ENCODE assay signal across 13 cellular contexts in genomic region chr1:212254853-212255363, GRCh38. TPM values are rescaled to one million over a fixed set of nuclear protein-coding genes. Genes with fewer than 3 reads are reported as not detected.
A peak's percentile ranks its signal among the peaks of the same experiment; 100 is the strongest.
DNase-seq lines count a peak whose midpoint lies in the region; ATAC-seq, FAIRE-seq and TF ChIP-seq lines count a peak whose summit lies in the region.
"Had no signal": no experiment of that assay in that cellular context is flagged by ENCODE, and none has a peak within 500 bp of the region (broad histone marks: within the 10 kb centered on the region; RNA-seq: fewer than 3 reads in every experiment).

No MANE protein-coding gene starts in this region.

- FAIRE-seq in HepG2 (lab: Jason Lieb, UNC) = peak; percentile 99
- FAIRE-seq: endothelial cell of umbilical vein, HTR-8/SVneo had no signal

- H3K9ac ChIP-seq in HepG2 (ENCODE audit: insufficient read depth, low read depth, low read length) = peak overlapping the region; percentile 68; the same call in 1 of the 2 replicates

- H3K36me3 ChIP-seq in breast epithelium (no peaks in the 10 kb centered on the region), HepG2 (replicated peaks in 1 of 2; ENCODE audit: control insufficient read depth in 1 of 2, insufficient read depth in 2 of 2, low read length in 2 of 2) (no peaks in the 10 kb centered on the region), upper lobe of left lung (no peaks in the 10 kb centered on the region), tibial artery (no peaks in the 10 kb centered on the region)
- H3K36me3 ChIP-seq: brain microvascular endothelial cell had no signal

- no peaks in the 10 kb centered on the region for H3K9me3 ChIP-seq in breast epithelium
- no peaks in the 10 kb centered on the region for H3K9me3 ChIP-seq in HepG2 (ENCODE audit: low read length)
- no peaks in the 10 kb centered on the region for H3K9me3 ChIP-seq in upper lobe of left lung
- H3K9me3 ChIP-seq in tibial artery = no peaks in the 10 kb centered on the region

- H3K27me3 ChIP-seq in breast epithelium (no peaks in the 10 kb centered on the region), HepG2 (ENCODE audit: control insufficient read depth in 1 of 2, insufficient read depth in 2 of 2, low read length in 2 of 2) (0 out of 5 replicates have a peak, but pooled peaks cover 0 to 2% of the 10 kb centered on the region in 2 experiments), upper lobe of left lung (no peaks in the 10 kb centered on the region), tibial artery (no peaks in the 10 kb centered on the region)
- H3K27me3 ChIP-seq: brain microvascular endothelial cell had no signal

- in situ Hi-C loops in HepG2 (cut with HindIII; ENCODE audit: extremely low pct_ligation_motif_present, low pct_unique_long_range_greater_than_20kb) = no loop called here

- peaks cover 12% of the 10 kb centered on the region for H3K27me3 Mint-ChIP-seq in MCF 10A (ENCODE audit: insufficient read depth, unreplicated experiment)
- peaks cover 1% of the 10 kb centered on the region for H3K27me3 Mint-ChIP-seq in activated CD4-positive, alpha-beta memory T cell treated with anti-CD3 and anti-CD28 coated beads, Interleukin-2, amount 10 ng/mL, durations not matched to agents 7 days and 5 days

- H3K4me1 ChIP-seq in breast epithelium (no peaks in the 10 kb centered on the region), HepG2 (ENCODE audit: insufficient read depth, low read length) (peaks cover 74% of the 10 kb centered on the region), upper lobe of left lung (peaks cover 8 to 26% (median 15%) of the 10 kb centered on the region in 4 donors), tibial artery (no peaks in the 10 kb centered on the region)

- TF ChIP-seq POLR2A in breast epithelium (IDR thresholded peaks at IDR 0.05) (no peak), HepG2 (IDR thresholded peaks at IDR 0.05; ENCODE audit: insufficient read depth in 1 of 2, low read depth in 2 of 2, low read length in 2 of 2) (no peak), upper lobe of left lung (IDR thresholded peaks at IDR 0.05) (no peak)

- POLR2A ChIA-PET in MCF 10A (lab: Yijun Ruan, JAX) = interaction anchor here (0.9 to 2.6 kb wide), 4 partner anchors 18 to 32 kb away, joined by 3 to 18 read pairs (median 6); no protein-coding TSS in a partner anchor
- POLR2A ChIA-PET in activated CD4-positive, alpha-beta memory T cell treated with anti-CD3 and anti-CD28 coated beads, Interleukin-2, amount 10 ng/mL, durations not matched to agents 7 days and 5 days (lab: Charles Lee) = interaction anchor here (1.1 to 5.6 kb wide), 8 partner anchors 12 to 219 kb away, joined by 3 to 101 read pairs (median 9); partner anchors contain the start of genes DTL, INTS7 and PPP2R5A
- POLR2A ChIA-PET in HepG2 (lab: Yijun Ruan, JAX) = interaction anchor here (1.1 to 4.7 kb wide), 8 partner anchors 7 to 36 kb away, joined by 3 to 72 read pairs (median 16); partner anchors contain the start of gene PPP2R5A

- BruUV-seq in MCF 10A (replicated peaks; lab: Mats Ljungman, UMichigan) = no TSS peak
- BruUV-seq in HepG2 (replicated peaks; lab: Mats Ljungman, UMichigan) = no TSS peak

- ATAC-seq in HepG2 = peak; percentile 90
- ATAC-seq in upper lobe of left lung (ENCODE audit: low FRiP score in 2 of 2) = no peak

- peaks cover 22% of the 10 kb centered on the region for H3K4me1 Mint-ChIP-seq in MCF 10A (ENCODE audit: insufficient read depth, unreplicated experiment)
- H3K4me1 Mint-ChIP-seq in activated CD4-positive, alpha-beta memory T cell treated with anti-CD3 and anti-CD28 coated beads, Interleukin-2, amount 10 ng/mL, durations not matched to agents 7 days and 5 days = peaks cover 67% of the 10 kb centered on the region

- peak overlapping the region; percentile 70 for H3K4me2 ChIP-seq in HepG2 (ENCODE audit: low read depth, low read length)

- H3K4me3 Mint-ChIP-seq in MCF 10A (ENCODE audit: unreplicated experiment) = no peak overlapping the region
- peak overlapping the region; percentile 28 for H3K4me3 Mint-ChIP-seq in activated CD4-positive, alpha-beta memory T cell treated with anti-CD3 and anti-CD28 coated beads, Interleukin-2, amount 10 ng/mL, durations not matched to agents 7 days and 5 days

- H3K79me2 ChIP-seq in HepG2 (ENCODE audit: insufficient read depth, low read length) = no peaks in the 10 kb centered on the region

- WGBS in HepG2 (ENCODE audit: low lambda C conversion rate) = 24% methylated on average over 7 of the region's 7 CpGs
- WGBS in upper lobe of left lung, 2 donors = 51 to 53% methylated on average over 7 of the region's 7 CpGs

- TF ChIP-seq CTCF in MCF 10A (IDR thresholded peaks at IDR 0.05; ENCODE audit: unreplicated experiment) (no peak), breast epithelium (IDR thresholded peaks at IDR 0.05) (no peak), HepG2 (CRISPR knock-in tag; IDR thresholded peaks at IDR 0.05) (no peak), upper lobe of left lung (IDR thresholded peaks at IDR 0.05) (no peak), tibial artery (IDR thresholded peaks at IDR 0.05) (no peak)

- 0 out of 2 replicates have a peak, but pooled peaks have one; percentile 12 for TF ChIP-seq RAD21 in HepG2 (CRISPR knock-in tag; IDR thresholded peaks at IDR 0.05)

- H3K27ac ChIP-seq in breast epithelium = peak overlapping the region in 1 of 2 donors; percentile 13
- H3K27ac ChIP-seq in HepG2 (ENCODE audit: extremely low read length, insufficient read depth, low read length) = peak overlapping the region; percentile 82
- peak overlapping the region; percentile 66 to 87 (median 75) for H3K27ac ChIP-seq in upper lobe of left lung
- H3K27ac ChIP-seq in tibial artery = no peak overlapping the region
- H3K27ac ChIP-seq: brain microvascular endothelial cell had no signal

- no peak overlapping the region for H3K27ac Mint-ChIP-seq in MCF 10A (ENCODE audit: low read depth, unreplicated experiment)
- H3K27ac Mint-ChIP-seq in activated CD4-positive, alpha-beta memory T cell treated with anti-CD3 and anti-CD28 coated beads, Interleukin-2, amount 10 ng/mL, durations not matched to agents 7 days and 5 days = peak overlapping the region; percentile 93

- H4K20me1 ChIP-seq in HepG2 (ENCODE audit: insufficient read depth, low read length) = no peaks in the 10 kb centered on the region

- intact Hi-C loops in MCF 10A (cut with micrococcal nuclease) (no loop called here), breast epithelium (cut with DNase I; ENCODE audit: low total_unique reads) (loop anchor here (10.0 kb wide), 1 partner anchor 1840 kb away; no protein-coding TSS in a partner anchor), HepG2 (cut with micrococcal nuclease; ENCODE audit: unreplicated experiment) (loop anchor here (1.0 kb wide), 1 partner anchor 13 kb away; no protein-coding TSS in a partner anchor), tibial artery (cut with DNase I; ENCODE audit: low total_unique reads) (no loop called here)

- TF ChIP-seq EP300 in HepG2 (IDR thresholded peaks at IDR 0.05; ENCODE audit: low read depth in 2 of 2, low read length in 2 of 2) (peak; percentile 66 to 86), HepG2 (CRISPR knock-in tag; IDR thresholded peaks at IDR 0.05; ENCODE audit: borderline replicate concordance) (peak; percentile 90), upper lobe of left lung (IDR thresholded peaks at IDR 0.05) (no peak)

- H3K4me3 ChIP-seq in breast epithelium = no peak overlapping the region
- peak overlapping the region in 1 of 3 experiments; percentile 59; a peak in 1 of 6 replicates for H3K4me3 ChIP-seq in HepG2 (replicated peaks in 1 of 3; ENCODE audit: insufficient read depth in 1 of 3, low read depth in 2 of 3, low read length in 3 of 3)
- no peak overlapping the region for H3K4me3 ChIP-seq in upper lobe of left lung
- no peak overlapping the region for H3K4me3 ChIP-seq in tibial artery

- no peaks in the 10 kb centered on the region for H3K9me3 Mint-ChIP-seq in MCF 10A (ENCODE audit: unreplicated experiment)
- H3K9me3 Mint-ChIP-seq in activated CD4-positive, alpha-beta memory T cell treated with anti-CD3 and anti-CD28 coated beads, Interleukin-2, amount 10 ng/mL, durations not matched to agents 7 days and 5 days = peaks cover 4% of the 10 kb centered on the region

- DNase-seq in MCF 10A (ENCODE audit: unreplicated experiment) = peak; percentile 56
- no peak for DNase-seq in breast epithelium (ENCODE audit: low spot score in 2 of 2)
- no peak for DNase-seq in activated CD4-positive, alpha-beta memory T cell treated with anti-CD3 and anti-CD28 coated beads, Interleukin-2, amount 10 ng/mL, durations not matched to agents 7 days and 5 days
- DNase-seq in HepG2 (ENCODE audit: low spot score) = peak; percentile 98
- no peak for DNase-seq in upper lobe of left lung
- no peak for DNase-seq in NCI-H524 (lab: John Stamatoyannopoulos, UW)
- DNase-seq in NCI-H187 (lab: John Stamatoyannopoulos, UW) = no peak
- no peak for DNase-seq in tibial artery
- DNase-seq: brain microvascular endothelial cell, midbrain, NCI-H1930 had no signal

- H3K36me3 Mint-ChIP-seq in MCF 10A (ENCODE audit: insufficient read depth, unreplicated experiment) = no peaks in the 10 kb centered on the region
- H3K36me3 Mint-ChIP-seq in activated CD4-positive, alpha-beta memory T cell treated with anti-CD3 and anti-CD28 coated beads, Interleukin-2, amount 10 ng/mL, durations not matched to agents 7 days and 5 days (ENCODE audit: low read depth) = peaks cover 4% of the 10 kb centered on the region

- CTCF ChIA-PET in MCF 10A (lab: Yijun Ruan, JAX) = interaction anchor here (0.5 to 2.8 kb wide), 3 partner anchors 19 to 500 kb away, joined by 4 to 22 read pairs (median 8); no protein-coding TSS in a partner anchor
- CTCF ChIA-PET in activated CD4-positive, alpha-beta memory T cell treated with anti-CD3 and anti-CD28 coated beads, Interleukin-2, amount 10 ng/mL, durations not matched to agents 7 days and 5 days (lab: Charles Lee) = interaction anchor here (1.0 to 1.1 kb wide), 3 partner anchors 15 to 29 kb away, joined by 3 read pairs; no protein-coding TSS in a partner anchor
- CTCF ChIA-PET in HepG2 (lab: Yijun Ruan, JAX; ENCODE audit: low intra/inter-chr PET ratio, low total read pairs) = no interaction called here

- H2AFZ ChIP-seq in HepG2 (ENCODE audit: low read length) = no peak overlapping the region

RNA-seq across cellular contexts. Expression of gene PPP2R5A, which starts 30.3 kb away (rescaled TPM):
- total RNA-seq in MCF 10A (2022) (37.5 and 38.6 TPM in 2 replicates), breast epithelium (10 to 100 TPM; 48.5 to 85.5 (median 57.4) TPM), HepG2 (2016; rRNA removed; fragmentation: Illumina TruSeq; extraction: Trizol) (22.0 and 26.5 TPM in 2 replicates), upper lobe of left lung (100 to 1,000 TPM in 1 of 6 donors, 10 to 100 TPM in 5; 71.2 to 130 (median 88.5) TPM)
- 10 to 100 TPM; 65.9 to 67.0 TPM for total RNA-seq in activated CD4-positive, alpha-beta memory T cell treated with anti-CD3 and anti-CD28 coated beads, Interleukin-2, amount 10 ng/mL, durations not matched to agents 7 days and 5 days
- 6.9 and 7.3 TPM in 2 replicates for total RNA-seq in HepG2 (2016; cell fraction: cytosol; rRNA removed; fragmentation: Illumina TruSeq; extraction: Trizol; ENCODE audit: low read depth)
- 21.8 and 25.0 TPM in 2 replicates for total RNA-seq in HepG2 (2016; cell fraction: insoluble cytoplasmic fraction; rRNA removed; fragmentation: Illumina TruSeq; extraction: Trizol)
- total RNA-seq in HepG2 (2016; cell fraction: membrane; rRNA removed; fragmentation: Illumina TruSeq; extraction: Trizol) = 22.7 and 24.3 TPM in 2 replicates
- 15.8 and 16.6 TPM in 2 replicates for total RNA-seq in HepG2 (2016; cell fraction: nucleus; rRNA removed; fragmentation: Illumina TruSeq; extraction: Trizol)
- 27.5 and 31.4 TPM in 2 replicates for polyA plus RNA-seq in HepG2 (2011; rRNA removed)
- polyA plus RNA-seq in HepG2 (2011; cell fraction: cytosol; rRNA removed) = 14.2 and 20.6 TPM in 2 replicates
- polyA plus RNA-seq in HepG2 (2011; cell fraction: nucleus; rRNA removed) = 13.4 and 15.4 TPM in 2 replicates
- polyA plus RNA-seq in HepG2 (2012) = 20.6 and 22.6 TPM in 2 replicates
- polyA plus RNA-seq in HepG2 (2016; cell fraction: cytosol; fragmentation: Illumina TruSeq; extraction: Trizol; ENCODE audit: low read depth) = 5.8 and 6.4 TPM in 2 replicates
- polyA plus RNA-seq in HepG2 (2016; cell fraction: insoluble cytoplasmic fraction; fragmentation: Illumina TruSeq; extraction: Trizol; ENCODE audit: low read depth) = 27.2 and 28.9 TPM in 2 replicates
- polyA plus RNA-seq in HepG2 (2016; cell fraction: membrane; fragmentation: Illumina TruSeq; extraction: Trizol; ENCODE audit: low read depth) = 18.6 and 19.6 TPM in 2 replicates
- polyA plus RNA-seq in HepG2 (2016; cell fraction: nucleus; fragmentation: Illumina TruSeq; extraction: Trizol; ENCODE audit: insufficient read depth, low read depth) = 19.9 and 22.9 TPM in 2 replicates
- 10.8 and 12.7 TPM in 2 replicates for polyA minus RNA-seq in HepG2 (2011; rRNA and poly(A)+ RNA removed; ENCODE audit: low replicate concordance)
- 16.4 and 21.3 TPM in 2 replicates for polyA minus RNA-seq in HepG2 (2011; cell fraction: cytosol; rRNA and poly(A)+ RNA removed)
- polyA minus RNA-seq in HepG2 (2011; cell fraction: nucleus; rRNA and poly(A)+ RNA removed) = 21.4 and 23.7 TPM in 2 replicates

Comparison
In these comparisons a context has a peak if more than half of its experiments do, and no peak if none do; other contexts are left out.
1. DNase-seq: peak in MCF 10A (single experiment) and HepG2 (single experiment); none in breast epithelium (0 of 2), activated CD4-positive, alpha-beta memory T cell treated with anti-CD3 and anti-CD28 coated beads, Interleukin-2, amount 10 ng/mL, durations not matched to agents 7 days and 5 days (single experiment), upper lobe of left lung (0 of 2), NCI-H524 (0 of 2), NCI-H187 (0 of 2) and tibial artery (0 of 2).
2. intact Hi-C loops: an anchor here in breast epithelium (10.0 kb wide) and HepG2 (1.0 kb wide); none called in MCF 10A and tibial artery.
3. H3K27ac ChIP-seq: peak in HepG2 (single experiment) and upper lobe of left lung (4 of 4); none in tibial artery (0 of 2).